Comparison of ENCODE assay signal across 31 cellular contexts in the genomic region with DNA sequence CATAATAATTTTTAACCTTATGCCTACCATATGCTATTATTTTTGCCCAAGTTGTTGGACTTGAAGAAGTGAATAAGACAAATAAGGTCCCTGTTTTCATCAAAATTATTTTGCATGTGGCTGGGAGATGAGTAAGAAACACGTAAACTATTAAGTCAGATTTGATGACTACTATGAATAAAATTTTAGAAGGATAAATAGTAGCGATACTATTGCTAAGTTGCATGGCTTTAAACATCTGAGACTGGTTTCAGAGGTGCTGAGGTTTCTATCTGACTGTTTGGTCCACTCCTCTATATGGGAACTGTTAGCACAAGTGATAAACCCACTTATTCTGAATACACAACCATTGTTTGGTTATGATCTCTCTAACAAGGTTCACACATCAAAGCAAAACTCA.
"Had no signal": no experiment of that assay in that cellular context is flagged by ENCODE, and none has a peak within 500 bp of the region (broad histone marks: within the 10 kb centered on the region; RNA-seq: fewer than 3 reads in every experiment).

No MANE protein-coding gene starts in this region.

- H3K27ac Mint-ChIP-seq: effector memory CD8-positive, alpha-beta T cell; mesothelial cell of epicardium; naive B cell; nephron; neural progenitor cell; progenitor cell of endocrine pancreas; stimulated activated naive CD8-positive, alpha-beta T cell treated with anti-CD3 and anti-CD28 coated beads, Interleukin-15, amount 100 ng/mL, for 72 hours had no signal

- H3K27me3 ChIP-seq: heart right ventricle, left lung, neural progenitor cell, right lobe of liver, suprapubic skin, thyroid gland, vagina had no signal

- H3K4me1 ChIP-seq: heart right ventricle, left lung, neural progenitor cell, parathyroid adenoma, right lobe of liver, suprapubic skin, thyroid gland, vagina had no signal

- H3K79me2 ChIP-seq: parathyroid adenoma had no signal

- H3K27ac ChIP-seq: coronary artery, epithelial cell of prostate, heart right ventricle, left lung, neural progenitor cell, parathyroid adenoma, right lobe of liver, suprapubic skin, thyroid gland, vagina had no signal

- FAIRE-seq: islet of Langerhans, small intestine had no signal

- DNase-seq: dermis blood vessel endothelial cell; effector memory CD8-positive, alpha-beta T cell; foreskin melanocyte; glutamatergic neuron; heart right ventricle; hippocampal formation; left cardiac atrium; left lung; mesenchymal stem cell; mucosa of descending colon; naive B cell; right lobe of liver; small intestine; stimulated activated CD4-positive, alpha-beta T cell treated with anti-CD3 and anti-CD28 coated beads, Interleukin-15, amount 100 ng/mL, for 24 hours; stimulated activated CD4-positive, alpha-beta T cell treated with anti-CD3 and anti-CD28 coated beads, Interleukin-4, amount 100 ng/mL, for 1 hour; stimulated activated CD8-positive, alpha-beta memory T cell treated with anti-CD3 and anti-CD28 coated beads, Interleukin-4, amount 100 ng/mL, for 48 hours; stimulated activated naive CD4-positive, alpha-beta T cell; stimulated activated naive CD8-positive, alpha-beta T cell treated with anti-CD3 and anti-CD28 coated beads, Interleukin-15, amount 100 ng/mL, for 72 hours; thyroid gland; trophoblast cell had no signal

- H3K36me3 Mint-ChIP-seq: mesothelial cell of epicardium, naive B cell, neural progenitor cell had no signal

- H3K4me3 Mint-ChIP-seq: effector memory CD8-positive, alpha-beta T cell; mesothelial cell of epicardium; naive B cell; nephron; neural progenitor cell; stimulated activated naive CD8-positive, alpha-beta T cell treated with anti-CD3 and anti-CD28 coated beads, Interleukin-15, amount 100 ng/mL, for 72 hours had no signal

- H2AFZ ChIP-seq: neural progenitor cell, parathyroid adenoma had no signal

- H3K9me3 Mint-ChIP-seq: mesothelial cell of epicardium; nephron; neural progenitor cell; stimulated activated naive CD8-positive, alpha-beta T cell treated with anti-CD3 and anti-CD28 coated beads, Interleukin-15, amount 100 ng/mL, for 72 hours had no signal

- H3K9ac ChIP-seq: neural progenitor cell, parathyroid adenoma had no signal

- H3K4me1 Mint-ChIP-seq: mesothelial cell of epicardium; naive B cell; nephron; neural progenitor cell; stimulated activated naive CD8-positive, alpha-beta T cell treated with anti-CD3 and anti-CD28 coated beads, Interleukin-15, amount 100 ng/mL, for 72 hours had no signal

- H3K4me2 ChIP-seq: neural progenitor cell had no signal

- H3K36me3 ChIP-seq: heart right ventricle, left lung, neural progenitor cell, right lobe of liver, suprapubic skin, thyroid gland, vagina had no signal

- H3K9me3 ChIP-seq: heart right ventricle, left lung, right lobe of liver, suprapubic skin, thyroid gland, vagina had no signal

- H3K4me3 ChIP-seq: coronary artery, heart right ventricle, left lung, mucosa of descending colon, neural progenitor cell, right lobe of liver, suprapubic skin, thyroid gland, vagina had no signal

- ATAC-seq: effector memory CD8-positive, alpha-beta T cell; esophagus mucosa; heart right ventricle; left cardiac atrium; left lung; mucosa of descending colon; right lobe of liver; stimulated activated naive CD8-positive, alpha-beta T cell treated with anti-CD3 and anti-CD28 coated beads, Interleukin-15, amount 100 ng/mL, for 72 hours had no signal

- H3K27me3 Mint-ChIP-seq: effector memory CD8-positive, alpha-beta T cell; naive B cell; progenitor cell of endocrine pancreas; stimulated activated naive CD8-positive, alpha-beta T cell treated with anti-CD3 and anti-CD28 coated beads, Interleukin-15, amount 100 ng/mL, for 72 hours had no signal
